8 cellular contexts compared by ENCODE assay signal in genomic region chr14:52791204-52792096, GRCh38. TPM values are rescaled to one million over a fixed set of nuclear protein-coding genes. Genes with fewer than 3 reads are reported as not detected.
A peak's percentile ranks its signal among the peaks of the same experiment; 100 is the strongest.
DNase-seq lines count a peak whose midpoint lies in the region; ATAC-seq and TF ChIP-seq lines count a peak whose summit lies in the region.

TSS of gene GNPNAT1 (minus strand) at chr14:52791607. CDS start at chr14:52784650, 6,957 bp downstream.

- H3K4me1 Mint-ChIP-seq in activated naive CD8-positive, alpha-beta T cell (ENCODE audit: low read depth) = peaks cover 34% of the 10 kb centered on the region

- peaks cover 1% of the 10 kb centered on the region for H3K36me3 Mint-ChIP-seq in activated naive CD8-positive, alpha-beta T cell

- CTCF ChIA-PET in GM10248 (lab: Yijun Ruan, JAX) = interaction anchor here (1.7 kb wide), 1 partner anchor 34 kb away, joined by 5 read pairs; no protein-coding TSS in a partner anchor

- peak within 1 kb of the TSS; percentile 72 for H3K27ac Mint-ChIP-seq in activated naive CD8-positive, alpha-beta T cell

- no peak for TF ChIP-seq CTCF in GM10248 (IDR thresholded peaks at IDR 0.05; ENCODE audit: control extremely low read depth, extremely low read depth, low read depth, missing control alignments)
- TF ChIP-seq CTCF in omental fat pad (IDR thresholded peaks at IDR 0.05) = no peak

- peak within 1 kb of the TSS; percentile 94 for H3K4me3 Mint-ChIP-seq in activated naive CD8-positive, alpha-beta T cell

- peak within 1 kb of the TSS; percentile 76 for H3K27ac ChIP-seq in temporal lobe (ENCODE audit: low read depth, low read length)

- peak; percentile 93 for DNase-seq in GM10248 (ENCODE audit: extremely low spot score)
- DNase-seq in NCI-H1092 treated with DMSO at 0.1 percent for 48 hours (lab: John Stamatoyannopoulos, UW) = peak; percentile 82
- DNase-seq in SKM-1 treated with dmso at 0.1 percent for 144 hours (lab: John Stamatoyannopoulos, UW; ENCODE audit: unreplicated experiment) = peak; percentile 56
- peak; percentile 95 for DNase-seq in glomerular visceral epithelial cell (ENCODE audit: extremely low spot score)
- DNase-seq in omental fat pad (ENCODE audit: low spot score) = peak; percentile 40

- ATAC-seq in HG02610 (IDR thresholded peaks at IDR 0.05; ENCODE audit: unreplicated experiment) (peak; percentile 91), omental fat pad (ENCODE audit: low FRiP score) (peak; percentile 91)

- H3K27me3 Mint-ChIP-seq in activated naive CD8-positive, alpha-beta T cell = no peaks in the 10 kb centered on the region

- H3K9me3 Mint-ChIP-seq in activated naive CD8-positive, alpha-beta T cell (ENCODE audit: low read depth) = no peaks in the 10 kb centered on the region

- POLR2A ChIA-PET in GM10248 (lab: Yijun Ruan, JAX) = no interaction called here

RNA-seq across cellular contexts. Expression of gene GNPNAT1, which starts in this region (rescaled TPM):
- total RNA-seq in omental fat pad (10 to 100 TPM; 14.0 to 45.6 (median 14.9) TPM), temporal lobe (16.5 TPM)

Comparison
In these comparisons a context has a peak if more than half of its experiments do, and no peak if none do; other contexts are left out.
1. Peak in every context shown above with its lines: DNase-seq, ATAC-seq and H3K27ac ChIP-seq.
2. DNase-seq: peak in every context shown above with its lines; median percentile 95 in glomerular visceral epithelial cell; 93 in GM10248; 82 in NCI-H1092 treated with DMSO at 0.1 percent for 48 hours; 56 in SKM-1 treated with dmso at 0.1 percent for 144 hours; 40 in omental fat pad.